In genomic region chr11:32821917-32822560, GRCh38 we compare ENCODE assay signal across 25 cellular contexts. TPM values are rescaled to one million over a fixed set of nuclear protein-coding genes. Genes with fewer than 3 reads are reported as not detected.
A peak's percentile ranks its signal among the peaks of the same experiment; 100 is the strongest.
DNase-seq lines count a peak whose midpoint lies in the region; ATAC-seq, FAIRE-seq and TF ChIP-seq lines count a peak whose summit lies in the region.
"Had no signal": no experiment of that assay in that cellular context is flagged by ENCODE, and none has a peak within 500 bp of the region (broad histone marks: within the 10 kb centered on the region; RNA-seq: fewer than 3 reads in every experiment).

No MANE protein-coding gene starts in this region.

- no peak overlapping the region for H2BK12ac ChIP-seq in H9 (ENCODE audit: insufficient read length, low read depth, low read length)

- H2AFZ ChIP-seq in PC-3 (ENCODE audit: low read length): peak overlapping the region; percentile 10
- no peak overlapping the region for H2AFZ ChIP-seq in H9 (ENCODE audit: low read length)
- H2AFZ ChIP-seq: GM23248 had no signal

- no peak overlapping the region for H2BK20ac ChIP-seq in H9 (ENCODE audit: low read depth, low read length, poor library complexity, severe bottlenecking)

- H4K20me1 ChIP-seq in PC-3 (ENCODE audit: low read length) (no peaks in the 10 kb centered on the region), H9 (ENCODE audit: control insufficient read depth, insufficient read depth, insufficient read length) (no peaks in the 10 kb centered on the region)

- ATAC-seq in PC-3 (peak; percentile 8; the same call in 1 of the 2 replicates), HG03469 (IDR thresholded peaks at IDR 0.05; ENCODE audit: unreplicated experiment) (no peak)
- ATAC-seq: gastroesophageal sphincter; right lobe of liver; stimulated activated memory B cell treated with anti-CD40 and anti-IgM and Interleukin-4, amounts not matched to agents 10 μg/mL and 1 μg/mL and 100 μg/mL, for 72 hours had no signal

- no peak overlapping the region for H3K18ac ChIP-seq in H9 (ENCODE audit: insufficient read length, low read depth, low read length)

- no peak overlapping the region for H3K4ac ChIP-seq in H9 (ENCODE audit: low read depth, low read length)

- intact Hi-C loops in Calu3 (cut with micrococcal nuclease; ENCODE audit: unreplicated experiment): loop anchor here (5.0 kb wide), 1 partner anchor 70 kb away; the partner anchor contains the start of gene QSER1
- intact Hi-C loops in PC-3 (cut with micrococcal nuclease): loop anchor here (2.0 kb wide), 1 partner anchor 69 kb away; no protein-coding TSS in a partner anchor

- H2AK5ac ChIP-seq in H9 (ENCODE audit: insufficient read length, low read length): no peak overlapping the region

- peak; percentile 95 for FAIRE-seq in GM12892 (lab: Jason Lieb, UNC)
- peak; percentile 33 for FAIRE-seq in H54 (lab: Jason Lieb, UNC)

- peak overlapping the region; percentile 74 for H3K27ac Mint-ChIP-seq in Calu3 (ENCODE audit: unreplicated experiment)
- H3K27ac Mint-ChIP-seq in H9: no peak overlapping the region
- H3K27ac Mint-ChIP-seq: naive B cell; stimulated activated memory B cell treated with anti-CD40 and anti-IgM and Interleukin-4, amounts not matched to agents 10 μg/mL and 1 μg/mL and 100 μg/mL, for 72 hours had no signal

- no peak overlapping the region for H2BK120ac ChIP-seq in H9 (ENCODE audit: low read depth, low read length, poor library complexity, severe bottlenecking)

- H3K9me3 ChIP-seq in PC-3 (ENCODE audit: low read length) (no peaks in the 10 kb centered on the region), H9 (ENCODE audit: control insufficient read depth, low read depth, low read length) (no peaks in the 10 kb centered on the region)
- H3K9me3 ChIP-seq: MG63, ovary, right lobe of liver, SK-N-SH, thyroid gland had no signal

- H3K9me2 ChIP-seq in PC-3 (replicated peaks; ENCODE audit: low read length): no peaks in the 10 kb centered on the region
- H3K9me2 ChIP-seq: SK-N-SH had no signal

- H3K27me3 ChIP-seq in PC-3 (ENCODE audit: low read length) (no peaks in the 10 kb centered on the region), H9 (ENCODE audit: insufficient read depth, low read length) (no peaks in the 10 kb centered on the region)
- H3K27me3 ChIP-seq: gastroesophageal sphincter, MG63, ovary, right lobe of liver, thyroid gland had no signal

- TF ChIP-seq CTCF in Calu3 (IDR thresholded peaks at IDR 0.05; ENCODE audit: unreplicated experiment) (no peak), PC-3 (conservative IDR thresholded peaks at IDR 0.05; ENCODE audit: low read depth, low read length) (no peak), H9 (conservative IDR thresholded peaks at IDR 0.05) (no peak)

- H3K27me3 Mint-ChIP-seq in Calu3 (ENCODE audit: unreplicated experiment) (no peaks in the 10 kb centered on the region), H9 (ENCODE audit: low read depth) (no peaks in the 10 kb centered on the region; the same call in 1 of the 2 replicates)

- DNase-seq in Calu3 (no peak), GM12892 (ENCODE audit: insufficient read length) (no peak), H54 (ENCODE audit: insufficient read length, low spot score) (no peak), PC-3 (no peak), H9 (no peak)
- DNase-seq in stimulated activated CD4-positive, alpha-beta T cell treated with anti-CD3 and anti-CD28 coated beads, Interleukin-15, amount 100 ng/mL, for 24 hours: no peak
- DNase-seq: activated CD4-positive, CD25-positive, alpha-beta regulatory T cell treated with anti-CD3 and anti-CD28 coated beads, Interleukin-2, amount 50 U/mL, for 72 hours; activated effector memory CD4-positive, alpha-beta T cell treated with Interleukin-2 at 50 U/mL for 16 hours; anterior cingulate cortex; central memory CD4-positive, alpha-beta T cell; MG63; naive B cell; NCI-H1694; NCI-H226; ovary; right lobe of liver; SK-N-SH; thyroid gland had no signal

- no peaks in the 10 kb centered on the region for H3K36me3 ChIP-seq in PC-3 (ENCODE audit: low read depth, low read length)
- H3K36me3 ChIP-seq: gastroesophageal sphincter, MG63, ovary, right lobe of liver, thyroid gland had no signal

- H3K14ac ChIP-seq in H9 (ENCODE audit: insufficient read depth, low read length): no peak overlapping the region

- no peak overlapping the region for H4K91ac ChIP-seq in H9 (ENCODE audit: insufficient read length, low read depth, low read length)

- H3K27ac ChIP-seq in PC-3 (ENCODE audit: low read length): peak overlapping the region; percentile 95
- H3K27ac ChIP-seq in H9 (ENCODE audit: insufficient read length, low read depth, low read length): no peak overlapping the region
- H3K27ac ChIP-seq: gastroesophageal sphincter, GM23248, ovary, right lobe of liver, thyroid gland had no signal

- POLR2A ChIA-PET in PC-3 (lab: Charles Lee; ENCODE audit: unreplicated experiment): interaction anchor here (0.6 kb wide), 1 partner anchor 303 kb away, joined by 7 read pairs; no protein-coding TSS in a partner anchor

- no peaks in the 10 kb centered on the region for H3K23me2 ChIP-seq in H9 (ENCODE audit: insufficient read length, low read depth, low read length, poor library complexity, severe bottlenecking)

- H3F3A ChIP-seq in PC-3 (ENCODE audit: low read length, unreplicated experiment): no peaks in the 10 kb centered on the region

- WGBS in H9 (ENCODE audit: extremely low coverage, insufficient read length, low lambda C conversion rate): no CpG with 5 or more reads among the region's 5 CpGs

- H3K4me3 Mint-ChIP-seq in Calu3 (ENCODE audit: low read depth, unreplicated experiment) (peak overlapping the region; percentile 31), H9 (no peak overlapping the region)
- H3K4me3 Mint-ChIP-seq: naive B cell; stimulated activated memory B cell treated with anti-CD40 and anti-IgM and Interleukin-4, amounts not matched to agents 10 μg/mL and 1 μg/mL and 100 μg/mL, for 72 hours had no signal

- peaks cover 61% of the 10 kb centered on the region for H3K4me1 ChIP-seq in PC-3 (ENCODE audit: insufficient read depth, low read length)
- no peaks in the 10 kb centered on the region for H3K4me1 ChIP-seq in H9 (ENCODE audit: insufficient read depth, low read length)
- H3K4me1 ChIP-seq: gastroesophageal sphincter, thyroid gland had no signal

- H2BK5ac ChIP-seq in H9 (ENCODE audit: insufficient read length, low read length): no peak overlapping the region

- H3K79me1 ChIP-seq in H9 (ENCODE audit: insufficient read depth, low read depth, low read length, poor library complexity, severe bottlenecking): no peaks in the 10 kb centered on the region

- no peak overlapping the region for H2BK15ac ChIP-seq in H9 (ENCODE audit: low read depth, low read length)

- H3K79me2 ChIP-seq in PC-3 (ENCODE audit: low read length) (no peaks in the 10 kb centered on the region), H9 (ENCODE audit: insufficient read depth, low read length) (no peaks in the 10 kb centered on the region)

- no peak overlapping the region for H3T11ph ChIP-seq in H9 (ENCODE audit: low read length)

- TF ChIP-seq POLR2A in GM12892 (IDR thresholded peaks at IDR 0.05; ENCODE audit: low read depth, low read length) (no peak), H54 (IDR thresholded peaks at IDR 0.05; ENCODE audit: low read depth, low read length) (no peak)

- peak overlapping the region; percentile 56 for H3K4me3 ChIP-seq in PC-3 (ENCODE audit: low read length)
- H3K4me3 ChIP-seq: gastroesophageal sphincter, GM23248, MG63, ovary, right lobe of liver, thyroid gland had no signal

- no peak overlapping the region for H3K56ac ChIP-seq in H9 (ENCODE audit: insufficient read length, low read depth, low read length)

- no peak overlapping the region for H4K5ac ChIP-seq in H9 (ENCODE audit: insufficient read length, low read depth, low read length)

- CTCF ChIA-PET in Calu3 (lab: Charles Lee): interaction anchor here (1.3 kb wide), 1 partner anchor 8 kb away, joined by 4 read pairs; no protein-coding TSS in a partner anchor
- CTCF ChIA-PET in PC-3 (lab: Charles Lee): no interaction called here

- no peak overlapping the region for H3K23ac ChIP-seq in H9 (ENCODE audit: insufficient read length, low read depth, low read length)

- peaks cover 6% of the 10 kb centered on the region for H3K36me3 Mint-ChIP-seq in Calu3 (ENCODE audit: insufficient read depth, unreplicated experiment)
- H3K36me3 Mint-ChIP-seq in H9 (ENCODE audit: insufficient read depth in 1 of 3, low read depth in 3 of 3): no peaks in the 10 kb centered on the region
- H3K36me3 Mint-ChIP-seq: naive B cell; stimulated activated memory B cell treated with anti-CD40 and anti-IgM and Interleukin-4, amounts not matched to agents 10 μg/mL and 1 μg/mL and 100 μg/mL, for 72 hours had no signal

- H3K9me3 Mint-ChIP-seq in Calu3 (ENCODE audit: low read depth, unreplicated experiment): no peaks in the 10 kb centered on the region
- no peaks in the 10 kb centered on the region for H3K9me3 Mint-ChIP-seq in H9
- H3K9me3 Mint-ChIP-seq: stimulated activated memory B cell treated with anti-CD40 and anti-IgM and Interleukin-4, amounts not matched to agents 10 μg/mL and 1 μg/mL and 100 μg/mL, for 72 hours had no signal

- H4K8ac ChIP-seq in H9 (replicated peaks; ENCODE audit: insufficient read length, low read depth, low read length): no peak overlapping the region

- peaks cover 36% of the 10 kb centered on the region for H3K4me1 Mint-ChIP-seq in Calu3 (ENCODE audit: low read depth, unreplicated experiment)
- no peaks in the 10 kb centered on the region for H3K4me1 Mint-ChIP-seq in H9
- H3K4me1 Mint-ChIP-seq: naive B cell had no signal

- H3K4me2 ChIP-seq in PC-3 (ENCODE audit: low read length) (peak overlapping the region; percentile 82), H9 (ENCODE audit: insufficient read depth, insufficient read length, low read length) (no peak overlapping the region)
- H3K4me2 ChIP-seq: SK-N-SH had no signal

- H3K9ac ChIP-seq in PC-3 (ENCODE audit: low read length): peak overlapping the region; percentile 51
- no peak overlapping the region for H3K9ac ChIP-seq in H9 (ENCODE audit: extremely low read depth, insufficient read length, low read length)
- H3K9ac ChIP-seq: GM23248, SK-N-SH had no signal

- BruUV-seq in Calu3 (replicated peaks; lab: Mats Ljungman, UMichigan) (no TSS peak), PC-3 (replicated peaks; lab: Mats Ljungman, UMichigan) (TSS peak; percentile 95)

RNA-seq across cellular contexts. Expression of gene PRRG4, which starts 7.7 kb away (rescaled TPM):
- 22.9 and 23.9 TPM in 2 replicates for total RNA-seq in Calu3 (2022)
- 2.0 TPM for polyA plus RNA-seq in GM12892 (2012; ENCODE audit: missing spikeins)
- total RNA-seq in PC-3 (2014; rRNA removed): 12.9 and 17.9 TPM in 2 replicates
- 1.2 TPM in 2 replicates for total RNA-seq in H9 (2021)
- total RNA-seq: GM23248 had no signal
- polyA plus RNA-seq: GM23248 had no signal

RNA-seq across cellular contexts. Expression of gene CCDC73, which starts 27.6 kb away (rescaled TPM):
- 0.07 TPM in 1 of 2 replicates, not detected in the other for total RNA-seq in Calu3 (2022)
- 0.30 TPM for polyA plus RNA-seq in GM12892 (2012; ENCODE audit: missing spikeins)
- total RNA-seq in PC-3 (2014; rRNA removed): 0.04 TPM in 1 of 2 replicates, not detected in the other
- total RNA-seq in H9 (2021): 0.04 TPM in 1 of 2 replicates, not detected in the other
- total RNA-seq: gastroesophageal sphincter, GM23248, kidney epithelial cell, lung microvascular endothelial cell, RPMI7951 had no signal
- polyA plus RNA-seq: GM23248, SK-N-SH had no signal
